8 cellular contexts compared by ENCODE assay signal in the genomic region with DNA sequence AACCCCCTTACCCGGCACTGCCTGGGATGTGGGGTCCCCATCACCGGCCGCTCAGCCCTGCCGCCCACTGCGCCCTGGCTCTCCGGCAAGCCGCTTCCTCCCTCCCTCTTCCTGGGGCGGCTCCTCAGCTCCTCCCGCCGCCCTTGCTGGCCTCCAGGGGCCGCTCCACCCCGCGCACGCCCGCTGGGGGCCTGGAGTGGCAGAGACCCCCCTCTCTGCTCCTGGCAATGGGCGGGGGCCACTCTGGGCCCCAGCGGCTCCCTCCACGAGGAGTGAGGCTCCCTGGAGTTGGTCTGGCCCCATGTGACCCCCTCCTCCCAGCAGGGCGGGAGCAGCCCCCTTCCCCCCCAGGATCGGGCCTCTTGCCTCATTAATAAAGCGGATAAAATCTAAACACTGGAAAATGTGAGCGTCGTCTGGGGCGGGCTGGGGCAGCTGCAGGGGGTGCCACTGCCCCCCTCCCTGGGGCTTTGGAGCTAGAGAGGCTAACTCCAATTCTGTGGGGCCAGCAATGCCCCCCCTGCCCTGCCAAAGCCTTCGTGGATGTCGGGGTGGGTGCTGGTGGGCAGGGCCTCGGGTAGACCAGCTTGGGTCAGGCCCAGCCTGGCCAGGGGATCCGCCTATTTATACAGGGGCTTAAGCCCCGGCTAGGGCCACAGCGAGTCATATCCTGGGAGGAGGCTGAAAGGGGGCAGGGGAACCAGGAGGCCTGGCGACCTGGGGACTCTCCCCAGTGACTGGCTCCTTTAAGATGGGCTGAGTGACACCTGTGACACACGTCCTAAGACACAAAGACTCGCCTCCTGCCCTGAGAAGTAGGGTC. TPM values are rescaled to one million over a fixed set of nuclear protein-coding genes. Genes with fewer than 3 reads are reported as not detected.
DNase-seq lines count a peak whose midpoint lies in the region; ATAC-seq and TF ChIP-seq lines count a peak whose summit lies in the region.

A gene with protein sequence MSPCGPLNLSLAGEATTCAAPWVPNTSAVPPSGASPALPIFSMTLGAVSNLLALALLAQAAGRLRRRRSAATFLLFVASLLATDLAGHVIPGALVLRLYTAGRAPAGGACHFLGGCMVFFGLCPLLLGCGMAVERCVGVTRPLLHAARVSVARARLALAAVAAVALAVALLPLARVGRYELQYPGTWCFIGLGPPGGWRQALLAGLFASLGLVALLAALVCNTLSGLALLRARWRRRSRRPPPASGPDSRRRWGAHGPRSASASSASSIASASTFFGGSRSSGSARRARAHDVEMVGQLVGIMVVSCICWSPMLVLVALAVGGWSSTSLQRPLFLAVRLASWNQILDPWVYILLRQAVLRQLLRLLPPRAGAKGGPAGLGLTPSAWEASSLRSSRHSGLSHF (minus strand): TSS at position 104 of the 823 bp plus-strand sequence. CDS start 1,034 bp downstream, outside the sequence.

- no peak within 1 kb of the TSS for H2BK120ac ChIP-seq in neuronal stem cell (ENCODE audit: low read depth, low read length)

- H3F3A ChIP-seq in PC-3 (ENCODE audit: low read length, unreplicated experiment): no peaks in the 10 kb centered on the region

- H3K4me1 ChIP-seq in PC-3 (ENCODE audit: insufficient read depth, low read length) (peaks cover 29% of the 10 kb centered on the region), neuronal stem cell (ENCODE audit: control insufficient read depth in 2 of 2, insufficient read depth in 1 of 2, low read depth in 1 of 2, low read length in 2 of 2) (peaks cover 2 to 21% of the 10 kb centered on the region in 2 donors)
- peaks cover 37% of the 10 kb centered on the region for H3K4me1 ChIP-seq in effector memory CD4-positive, alpha-beta T cell (ENCODE audit: control insufficient read depth, insufficient read depth, low read length, poor library complexity, severe bottlenecking)

- no peaks in the 10 kb centered on the region for H3K79me2 ChIP-seq in PC-3 (ENCODE audit: low read length)

- intact Hi-C loops in PC-3 (cut with micrococcal nuclease): loop anchor here (1.0 to 10.0 kb wide), 3 partner anchors 21 to 341 kb away; a partner anchor contains a TSS

- peak within 1 kb of the TSS; percentile 84 for H3K18ac ChIP-seq in neuronal stem cell (ENCODE audit: low read length)

- H3K9me3 ChIP-seq in PC-3 (ENCODE audit: low read length) (no peaks in the 10 kb centered on the region), neuronal stem cell (replicated peaks in 1 of 2; ENCODE audit: control insufficient read depth in 2 of 2, insufficient read depth in 1 of 2, low read depth in 1 of 2, low read length in 2 of 2) (no peaks in the 10 kb centered on the region)
- no peaks in the 10 kb centered on the region for H3K9me3 ChIP-seq in effector memory CD4-positive, alpha-beta T cell (ENCODE audit: control insufficient read depth, low read length)

- H2AFZ ChIP-seq in PC-3 (ENCODE audit: low read length) (peak within 1 kb of the TSS; percentile 57; the same call in 1 of the 2 replicates), neuronal stem cell (ENCODE audit: low read length) (no peak within 1 kb of the TSS)

- peak; percentile 37 for DNase-seq in activated CD4-positive, alpha-beta T cell treated with anti-CD3 and anti-CD28 coated beads, Interleukin-2, amount 10 ng/mL, durations not matched to agents 7 days and 5 days
- DNase-seq in activated CD4-positive, alpha-beta T cell treated with anti-CD3 and anti-CD28 coated beads for 1 hour: no peak
- DNase-seq in PC-3: peak; percentile 68
- no peak for DNase-seq in effector memory CD4-positive, alpha-beta T cell
- DNase-seq in neuronal stem cell (ENCODE audit: low spot score): no peak
- DNase-seq in occipital lobe (lab: John Stamatoyannopoulos, UW): no peak
- no peak for DNase-seq in H4 (ENCODE audit: low spot score)
- DNase-seq in NCI-H774 (lab: John Stamatoyannopoulos, UW): no peak

- H3K79me1 ChIP-seq in neuronal stem cell (ENCODE audit: low read depth, low read length): peaks cover 2% of the 10 kb centered on the region

- H4K20me1 ChIP-seq in PC-3 (ENCODE audit: low read length): no peaks in the 10 kb centered on the region

- POLR2A ChIA-PET in activated CD4-positive, alpha-beta T cell treated with anti-CD3 and anti-CD28 coated beads, Interleukin-2, amount 10 ng/mL, durations not matched to agents 7 days and 5 days (lab: Charles Lee): no interaction called here
- POLR2A ChIA-PET in PC-3 (lab: Charles Lee; ENCODE audit: unreplicated experiment): interaction anchor here (0.5 to 0.9 kb wide), 2 partner anchors 37 to 214 kb away, joined by 3 to 15 read pairs; a partner anchor contains a TSS

- no CpG with 5 or more reads among the region's 33 CpGs for WGBS in neuronal stem cell (ENCODE audit: extremely low coverage in 2 of 2, insufficient read length in 2 of 2, insufficient replicate concordance in 1 of 2), 2 donors

- peak within 1 kb of the TSS; percentile 95 for H2BK5ac ChIP-seq in neuronal stem cell (ENCODE audit: low read length)

- H4K91ac ChIP-seq in neuronal stem cell (ENCODE audit: low read depth, low read length, poor library complexity): peak within 1 kb of the TSS; percentile 92

- H3K4me3 Mint-ChIP-seq in activated CD4-positive, alpha-beta T cell treated with anti-CD3 and anti-CD28 coated beads, Interleukin-2, amount 10 ng/mL, durations not matched to agents 7 days and 5 days: no peak within 1 kb of the TSS

- H3K9me2 ChIP-seq in PC-3 (replicated peaks; ENCODE audit: low read length): no peaks in the 10 kb centered on the region

- no peak within 1 kb of the TSS for H3K14ac ChIP-seq in neuronal stem cell (ENCODE audit: low read length)

- H3K27me3 ChIP-seq in PC-3 (ENCODE audit: low read length) (no peaks in the 10 kb centered on the region), neuronal stem cell (ENCODE audit: control insufficient read depth in 3 of 3, insufficient read depth in 3 of 3, low read depth in 1 of 3, low read length in 3 of 3) (peaks cover 0 to 6% (median 0%) of the 10 kb centered on the region in 3 experiments)
- peaks cover 21% of the 10 kb centered on the region for H3K27me3 ChIP-seq in effector memory CD4-positive, alpha-beta T cell (replicated peaks; ENCODE audit: control insufficient read depth, insufficient read depth, low read length, poor library complexity, severe bottlenecking)

- H3K4me1 Mint-ChIP-seq in activated CD4-positive, alpha-beta T cell treated with anti-CD3 and anti-CD28 coated beads, Interleukin-2, amount 10 ng/mL, durations not matched to agents 7 days and 5 days: peaks cover 30% of the 10 kb centered on the region

- H3K9me3 Mint-ChIP-seq in activated CD4-positive, alpha-beta T cell treated with anti-CD3 and anti-CD28 coated beads, Interleukin-2, amount 10 ng/mL, durations not matched to agents 7 days and 5 days: no peaks in the 10 kb centered on the region

- peak within 1 kb of the TSS; percentile 39 for H3K27ac Mint-ChIP-seq in activated CD4-positive, alpha-beta T cell treated with anti-CD3 and anti-CD28 coated beads, Interleukin-2, amount 10 ng/mL, durations not matched to agents 7 days and 5 days

- no peak within 1 kb of the TSS for H4K8ac ChIP-seq in neuronal stem cell (ENCODE audit: low read depth, low read length)

- H3K27ac ChIP-seq in PC-3 (ENCODE audit: low read length): peak within 1 kb of the TSS; percentile 61
- no peak within 1 kb of the TSS for H3K27ac ChIP-seq in effector memory CD4-positive, alpha-beta T cell (ENCODE audit: insufficient read depth, low read length, poor library complexity, severe bottlenecking)
- H3K27ac ChIP-seq in neuronal stem cell (replicated peaks; ENCODE audit: low read length): no peak within 1 kb of the TSS

- peak within 1 kb of the TSS; percentile 55 for H2BK15ac ChIP-seq in neuronal stem cell (ENCODE audit: low read length)

- H3K4me2 ChIP-seq in PC-3 (ENCODE audit: low read length): peak within 1 kb of the TSS; percentile 78
- peak within 1 kb of the TSS; percentile 31 for H3K4me2 ChIP-seq in neuronal stem cell (ENCODE audit: insufficient read depth, low read length, poor library complexity, severe bottlenecking)

- H3K36me3 ChIP-seq in PC-3 (ENCODE audit: low read depth, low read length): peaks cover 24% of the 10 kb centered on the region
- peaks cover 14% of the 10 kb centered on the region for H3K36me3 ChIP-seq in effector memory CD4-positive, alpha-beta T cell (ENCODE audit: control insufficient read depth, insufficient read depth, low read length)
- peaks cover 17 to 34% of the 10 kb centered on the region in 2 donors for H3K36me3 ChIP-seq in neuronal stem cell (replicated peaks in 1 of 2; ENCODE audit: control insufficient read depth in 2 of 2, insufficient read depth in 2 of 2, low read length in 2 of 2)

- H3K9ac ChIP-seq in PC-3 (ENCODE audit: low read length) (peak within 1 kb of the TSS; percentile 47), neuronal stem cell (ENCODE audit: low read depth, low read length, poor library complexity) (peak within 1 kb of the TSS; percentile 75)

- H3K36me3 Mint-ChIP-seq in activated CD4-positive, alpha-beta T cell treated with anti-CD3 and anti-CD28 coated beads, Interleukin-2, amount 10 ng/mL, durations not matched to agents 7 days and 5 days (ENCODE audit: low read depth): peaks cover 12% of the 10 kb centered on the region

- H2AK5ac ChIP-seq in neuronal stem cell (ENCODE audit: low read depth, low read length): peak within 1 kb of the TSS; percentile 99

- H3K4me3 ChIP-seq in PC-3 (ENCODE audit: low read length) (peak within 1 kb of the TSS; percentile 50), neuronal stem cell (ENCODE audit: low read length in 2 of 2) (no peak within 1 kb of the TSS)
- H3K4me3 ChIP-seq in effector memory CD4-positive, alpha-beta T cell (ENCODE audit: insufficient read depth, low read depth, low read length, poor library complexity, severe bottlenecking): peak within 1 kb of the TSS; percentile 17

- CTCF ChIA-PET in activated CD4-positive, alpha-beta T cell treated with anti-CD3 and anti-CD28 coated beads, Interleukin-2, amount 10 ng/mL, durations not matched to agents 7 days and 5 days (lab: Charles Lee): interaction anchor here (0.8 to 1.0 kb wide), 2 partner anchors 10 to 29 kb away, joined by 3 read pairs; no protein-coding TSS in a partner anchor
- CTCF ChIA-PET in PC-3 (lab: Charles Lee): interaction anchor here (0.6 kb wide), 2 partner anchors 50 to 339 kb away, joined by 3 read pairs; a partner anchor contains a TSS

- peak within 1 kb of the TSS; percentile 73 for H2BK12ac ChIP-seq in neuronal stem cell (ENCODE audit: low read length)

- H3K27me3 Mint-ChIP-seq in activated CD4-positive, alpha-beta T cell treated with anti-CD3 and anti-CD28 coated beads, Interleukin-2, amount 10 ng/mL, durations not matched to agents 7 days and 5 days: peaks cover 16% of the 10 kb centered on the region

- BruUV-seq in PC-3 (replicated peaks; lab: Mats Ljungman, UMichigan): no TSS peak

- ATAC-seq in PC-3: peak; percentile 47

- TF ChIP-seq CTCF in PC-3 (conservative IDR thresholded peaks at IDR 0.05; ENCODE audit: low read depth, low read length): peak; percentile 75

- H3K23ac ChIP-seq in neuronal stem cell (ENCODE audit: low read depth, low read length, poor library complexity): peak within 1 kb of the TSS; percentile 97

- H3K4ac ChIP-seq in neuronal stem cell (ENCODE audit: low read length): no peak within 1 kb of the TSS

RNA-seq across cellular contexts. Expression of the gene that starts here (rescaled TPM):
- under 1 TPM; 0.19 to 0.27 TPM for total RNA-seq in activated CD4-positive, alpha-beta T cell treated with anti-CD3 and anti-CD28 coated beads, Interleukin-2, amount 10 ng/mL, durations not matched to agents 7 days and 5 days
- total RNA-seq in PC-3 (2014; rRNA removed) (2.2 and 2.4 TPM in 2 replicates), occipital lobe (not detected)
- 0.26 TPM for polyA plus RNA-seq in neuronal stem cell (2013, experiment 1 of 2)
- 0.29 TPM for polyA plus RNA-seq in neuronal stem cell (2013, experiment 2 of 2)
- not detected in 2 replicates for total RNA-seq in H4 (2014; rRNA removed; shearing (Covaris generic))

Comparison
In these comparisons a context has a peak if more than half of its experiments do, and no peak if none do; other contexts are left out.
1. Peak in DNase-seq in activated CD4-positive, alpha-beta T cell treated with anti-CD3 and anti-CD28 coated beads, Interleukin-2, amount 10 ng/mL, durations not matched to agents 7 days and 5 days; RNA of the gene not detected or under 1 TPM.
2. H3K4me3 ChIP-seq: peak in PC-3 (single experiment) and effector memory CD4-positive, alpha-beta T cell (single experiment); none in neuronal stem cell (0 of 2).